27 cellular contexts compared by ENCODE assay signal in the genomic region with DNA sequence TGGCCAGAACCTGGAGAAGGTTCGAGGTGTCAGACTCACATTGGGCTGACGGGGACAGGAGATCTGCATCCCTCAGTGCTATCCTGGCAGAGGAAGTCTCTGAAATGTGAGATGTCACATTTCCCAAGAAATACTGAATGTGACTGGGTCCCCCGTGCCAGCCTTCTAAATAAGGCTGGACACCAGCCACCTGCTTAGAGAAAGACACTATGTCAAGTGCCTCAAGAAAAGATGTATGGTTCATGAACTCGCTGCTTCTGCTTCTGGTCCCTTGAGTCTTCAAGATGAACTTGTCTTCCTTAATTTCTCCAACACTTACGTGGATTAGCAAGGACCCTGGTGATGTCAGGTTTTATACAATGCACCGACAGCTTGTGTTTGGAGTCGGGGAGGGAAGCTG. TPM values are rescaled to one million over a fixed set of nuclear protein-coding genes. Genes with fewer than 3 reads are reported as not detected.
"Had no signal": no experiment of that assay in that cellular context is flagged by ENCODE, and none has a peak within 500 bp of the region (broad histone marks: within the 10 kb centered on the region; RNA-seq: fewer than 3 reads in every experiment).

No MANE protein-coding gene starts in this region.

- DNase-seq: activated B cell treated with CpG ODN at 0.5 μM for 24 hours; activated CD4-positive, alpha-beta T cell treated with anti-CD3 and anti-CD28 coated beads for 36 hours; activated CD8-positive, alpha-beta memory T cell treated with anti-CD3 and anti-CD28 coated beads, Interleukin-2, amount 10 ng/mL, durations not matched to agents 7 days and 5 days; activated CD8-positive, alpha-beta T cell treated with anti-CD3 and anti-CD28 coated beads, Interleukin-2, amount 10 ng/mL, durations not matched to agents 7 days and 5 days; activated T-cell treated with anti-CD3 and anti-CD28 coated beads, Interleukin-2, amount 50 U/mL, for 48 hours; foreskin keratinocyte; heart left ventricle; hypothalamus; kidney glomerular epithelial cell; left lung; lower lobe of right lung; mesendoderm; natural killer cell; stimulated activated CD4-positive, alpha-beta T cell treated with anti-CD3 and anti-CD28 coated beads, Interleukin-1b, Interleukin-23, amount 100 ng/mL, for 48 hours; stimulated activated naive CD4-positive, alpha-beta T cell; T-helper 17 cell; T1000; testis; transverse colon had no signal

- H3K9me3 ChIP-seq: esophagus muscularis mucosa, heart left ventricle, left lung, lower lobe of right lung, neutrophil, testis, transverse colon had no signal

- H3K36me3 ChIP-seq: cardiac muscle cell, esophagus muscularis mucosa, heart left ventricle, left lung, lower lobe of right lung, neutrophil, transverse colon had no signal

- H3K4me3 Mint-ChIP-seq: activated B cell treated with CpG ODN at 0.5 μM for 24 hours; activated CD4-positive, alpha-beta T cell treated with anti-CD3 and anti-CD28 coated beads for 36 hours; activated CD8-positive, alpha-beta memory T cell treated with anti-CD3 and anti-CD28 coated beads, Interleukin-2, amount 10 ng/mL, durations not matched to agents 7 days and 5 days; activated CD8-positive, alpha-beta T cell treated with anti-CD3 and anti-CD28 coated beads, Interleukin-2, amount 10 ng/mL, durations not matched to agents 7 days and 5 days; activated naive CD8-positive, alpha-beta T cell; natural killer cell; T-helper 17 cell had no signal

- H3K36me3 Mint-ChIP-seq: activated CD8-positive, alpha-beta memory T cell treated with anti-CD3 and anti-CD28 coated beads, Interleukin-2, amount 10 ng/mL, durations not matched to agents 7 days and 5 days; activated naive CD8-positive, alpha-beta T cell; natural killer cell had no signal

- H3K4me3 ChIP-seq: cardiac muscle cell, esophagus muscularis mucosa, heart left ventricle, left lung, lower lobe of right lung, smooth muscle cell, testis, transverse colon had no signal

- H3K27ac Mint-ChIP-seq: activated B cell treated with CpG ODN at 0.5 μM for 24 hours; activated CD4-positive, alpha-beta T cell treated with anti-CD3 and anti-CD28 coated beads for 36 hours; activated CD8-positive, alpha-beta memory T cell treated with anti-CD3 and anti-CD28 coated beads, Interleukin-2, amount 10 ng/mL, durations not matched to agents 7 days and 5 days; activated CD8-positive, alpha-beta T cell treated with anti-CD3 and anti-CD28 coated beads, Interleukin-2, amount 10 ng/mL, durations not matched to agents 7 days and 5 days; activated naive CD8-positive, alpha-beta T cell; activated T-helper 2 cell treated with anti-CD3 and anti-CD28 coated beads, Interferon-gamma antibody, Interleukin-2, Interleukin-4, amounts not matched to agents 10 μg/mL and 5 μg/mL and 100 μg/mL, durations not matched to agents 14 hours and 24 hours and 36 hours; natural killer cell; T-helper 17 cell had no signal

- H3K27ac ChIP-seq: cardiac muscle cell, esophagus muscularis mucosa, foreskin keratinocyte, left lung, lower lobe of right lung, neutrophil, testis had no signal

- H3K9me3 Mint-ChIP-seq: activated B cell treated with CpG ODN at 0.5 μM for 24 hours; activated T-helper 2 cell treated with anti-CD3 and anti-CD28 coated beads, Interferon-gamma antibody, Interleukin-2, Interleukin-4, amounts not matched to agents 10 μg/mL and 5 μg/mL and 100 μg/mL, durations not matched to agents 14 hours and 24 hours and 36 hours; natural killer cell had no signal

- H3K4me1 Mint-ChIP-seq: activated B cell treated with CpG ODN at 0.5 μM for 24 hours; activated CD4-positive, alpha-beta T cell treated with anti-CD3 and anti-CD28 coated beads for 36 hours; activated CD8-positive, alpha-beta memory T cell treated with anti-CD3 and anti-CD28 coated beads, Interleukin-2, amount 10 ng/mL, durations not matched to agents 7 days and 5 days; natural killer cell; T-helper 17 cell had no signal

- H3K27me3 ChIP-seq: cardiac muscle cell, esophagus muscularis mucosa, foreskin keratinocyte, heart left ventricle, left lung, neutrophil, testis, transverse colon had no signal

RNA-seq across cellular contexts. Expression of a gene that starts 42.1 kb away (rescaled TPM):
- total RNA-seq: activated B cell treated with CpG ODN at 0.5 μM for 24 hours; activated CD8-positive, alpha-beta memory T cell treated with anti-CD3 and anti-CD28 coated beads, Interleukin-2, amount 10 ng/mL, durations not matched to agents 7 days and 5 days; activated T-helper 2 cell treated with anti-CD3 and anti-CD28 coated beads, Interferon-gamma antibody, Interleukin-2, Interleukin-4, amounts not matched to agents 10 μg/mL and 5 μg/mL and 100 μg/mL, durations not matched to agents 14 hours and 24 hours and 36 hours; chondrocyte; osteocyte; smooth muscle cell; T-helper 17 cell had no signal

RNA-seq across cellular contexts. Expression of a gene that starts 51.4 kb away (rescaled TPM):
- total RNA-seq: activated B cell treated with CpG ODN at 0.5 μM for 24 hours; activated CD8-positive, alpha-beta memory T cell treated with anti-CD3 and anti-CD28 coated beads, Interleukin-2, amount 10 ng/mL, durations not matched to agents 7 days and 5 days; natural killer cell; T-helper 17 cell had no signal
